9 cellular contexts compared by ENCODE assay signal in the genomic region with DNA sequence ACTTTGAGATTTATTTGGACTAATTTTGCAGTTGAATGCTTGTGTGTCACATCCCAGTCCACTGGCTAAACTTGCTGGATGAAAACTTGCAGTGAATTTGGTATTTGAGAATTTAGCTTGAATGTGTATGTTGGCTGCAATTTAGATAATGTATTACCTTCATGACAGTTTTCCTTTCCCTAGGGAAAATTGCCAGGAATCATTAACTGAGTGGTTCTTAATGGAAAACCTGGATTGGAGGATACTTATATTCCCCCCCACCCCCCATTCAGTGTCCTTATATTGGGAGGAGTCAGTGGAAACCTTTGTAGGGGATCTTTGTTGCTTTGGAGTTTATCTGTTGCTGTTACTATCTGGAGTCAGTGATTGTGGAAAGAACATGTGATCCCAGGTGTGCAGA.
DNase-seq lines count a peak whose midpoint lies in the region; ATAC-seq, FAIRE-seq and TF ChIP-seq lines count a peak whose summit lies in the region.
"Had no signal": no experiment of that assay in that cellular context is flagged by ENCODE, and none has a peak within 500 bp of the region (broad histone marks: within the 10 kb centered on the region; RNA-seq: fewer than 3 reads in every experiment).

No MANE protein-coding gene starts in this region.

- no peak overlapping the region for H3K27ac Mint-ChIP-seq in activated CD8-positive, alpha-beta T cell treated with anti-CD3 and anti-CD28 coated beads, Interleukin-2, amount 10 ng/mL, durations not matched to agents 7 days and 5 days

- no peaks in the 10 kb centered on the region for H3K9me1 ChIP-seq in keratinocyte (ENCODE audit: control insufficient read depth, extremely low read depth, insufficient read depth, low read length)

- H3K36me3 ChIP-seq in heart left ventricle (peaks cover 0 to 16% (median 0%) of the 10 kb centered on the region in 9 donors), keratinocyte (ENCODE audit: control insufficient read depth in 2 of 2, extremely low read depth in 1 of 2, insufficient read depth in 2 of 2, low read length in 2 of 2) (no peaks in the 10 kb centered on the region), suprapubic skin (no peaks in the 10 kb centered on the region), MM.1S (replicated peaks; ENCODE audit: insufficient read depth, low read length) (no peaks in the 10 kb centered on the region)

- H3K79me2 ChIP-seq in keratinocyte (ENCODE audit: control insufficient read depth, insufficient read depth, low read length) (no peaks in the 10 kb centered on the region), MM.1S (ENCODE audit: low read length) (no peaks in the 10 kb centered on the region)

- H3K27me3 Mint-ChIP-seq in activated CD8-positive, alpha-beta T cell treated with anti-CD3 and anti-CD28 coated beads, Interleukin-2, amount 10 ng/mL, durations not matched to agents 7 days and 5 days (ENCODE audit: low read depth): no peaks in the 10 kb centered on the region

- H2AFZ ChIP-seq in keratinocyte (ENCODE audit: control insufficient read depth, low read length) (peak overlapping the region; percentile 20), MM.1S (ENCODE audit: low read length) (no peak overlapping the region)

- no peak for TF ChIP-seq CTCF in heart left ventricle (IDR thresholded peaks at IDR 0.05)
- no peak for TF ChIP-seq CTCF in keratinocyte (optimal IDR thresholded peaks at IDR 0.05 in 1 of 3, IDR thresholded peaks at IDR 0.05 in 1 of 3, conservative IDR thresholded peaks at IDR 0.05 in 1 of 3; ENCODE audit: extremely low read depth in 1 of 3, insufficient read depth in 2 of 3, low read length in 3 of 3)
- TF ChIP-seq CTCF in suprapubic skin (IDR thresholded peaks at IDR 0.05): no peak
- TF ChIP-seq CTCF in MM.1S (IDR thresholded peaks at IDR 0.05; ENCODE audit: low read length): no peak

- H3K36me3 Mint-ChIP-seq in activated CD8-positive, alpha-beta T cell treated with anti-CD3 and anti-CD28 coated beads, Interleukin-2, amount 10 ng/mL, durations not matched to agents 7 days and 5 days (ENCODE audit: low read depth): peaks cover 23% of the 10 kb centered on the region

- H3K27ac ChIP-seq in heart left ventricle (peak overlapping the region in 8 of 12 donors; percentile 2 to 98 (median 95)), keratinocyte (ENCODE audit: control insufficient read depth, insufficient read depth, low read length) (no peak overlapping the region), suprapubic skin (peak overlapping the region; percentile 89), MM.1S (ENCODE audit: low read length) (no peak overlapping the region)

- no peak for TF ChIP-seq EP300 in suprapubic skin (IDR thresholded peaks at IDR 0.05)

- H3K9me2 ChIP-seq in MM.1S (replicated peaks; ENCODE audit: insufficient read depth, low read length): no peaks in the 10 kb centered on the region

- POLR2A ChIA-PET in activated CD8-positive, alpha-beta T cell treated with anti-CD3 and anti-CD28 coated beads, Interleukin-2, amount 10 ng/mL, durations not matched to agents 7 days and 5 days (lab: Charles Lee): no interaction called here

- ATAC-seq in heart left ventricle (no peak), left cardiac atrium (no peak)
- no peak for ATAC-seq in activated CD8-positive, alpha-beta T cell treated with anti-CD3 and anti-CD28 coated beads, Interleukin-2, amount 10 ng/mL, durations not matched to agents 7 days and 5 days

- TF ChIP-seq POLR2A in heart left ventricle (IDR thresholded peaks at IDR 0.05) (no peak), suprapubic skin (IDR thresholded peaks at IDR 0.05) (no peak)

- H3K9me3 Mint-ChIP-seq in activated CD8-positive, alpha-beta T cell treated with anti-CD3 and anti-CD28 coated beads, Interleukin-2, amount 10 ng/mL, durations not matched to agents 7 days and 5 days (ENCODE audit: insufficient read depth): peaks cover 5% of the 10 kb centered on the region

- H3K27me3 ChIP-seq in heart left ventricle (no peaks in the 10 kb centered on the region), keratinocyte (ENCODE audit: control insufficient read depth, extremely low read depth, insufficient read depth, low read length) (no peaks in the 10 kb centered on the region), suprapubic skin (no peaks in the 10 kb centered on the region), MM.1S (replicated peaks; ENCODE audit: insufficient read depth, low read length) (no peaks in the 10 kb centered on the region)

- peak overlapping the region; percentile 89 for H3K4me3 Mint-ChIP-seq in activated CD8-positive, alpha-beta T cell treated with anti-CD3 and anti-CD28 coated beads, Interleukin-2, amount 10 ng/mL, durations not matched to agents 7 days and 5 days

- H3K9ac ChIP-seq in keratinocyte (ENCODE audit: control insufficient read depth, extremely low read depth, insufficient read depth, low read length) (no peak overlapping the region), MM.1S (ENCODE audit: low read length) (no peak overlapping the region)

- peaks cover 53% of the 10 kb centered on the region for H3K4me1 Mint-ChIP-seq in activated CD8-positive, alpha-beta T cell treated with anti-CD3 and anti-CD28 coated beads, Interleukin-2, amount 10 ng/mL, durations not matched to agents 7 days and 5 days (ENCODE audit: low read depth)

- H4K20me1 ChIP-seq in keratinocyte (ENCODE audit: control insufficient read depth, extremely low read depth, insufficient read depth, low read length) (no peaks in the 10 kb centered on the region), MM.1S (ENCODE audit: insufficient read depth, low read length) (no peaks in the 10 kb centered on the region)

- H3K4me3 ChIP-seq in heart left ventricle (peak overlapping the region in 10 of 12 donors; percentile 69 to 99 (median 80)), keratinocyte (ENCODE audit: control insufficient read depth in 2 of 3, extremely low read depth in 1 of 3, insufficient read depth in 2 of 3, low read depth in 1 of 3, low read length in 3 of 3) (peak overlapping the region in 2 of 3 experiments; percentile 67 to 74), suprapubic skin (peak overlapping the region; percentile 88), MM.1S (ENCODE audit: low read length) (no peak overlapping the region)

- CTCF ChIA-PET in activated CD8-positive, alpha-beta T cell treated with anti-CD3 and anti-CD28 coated beads, Interleukin-2, amount 10 ng/mL, durations not matched to agents 7 days and 5 days (lab: Charles Lee): no interaction called here

- FAIRE-seq in keratinocyte (lab: Jason Lieb, UNC): no peak

- intact Hi-C loops in heart left ventricle (cut with DNase I): loop anchor here in 3 of 10 donors (5.0 to 10.0 kb wide), 3 partner anchors 48 to 71 kb away; a partner anchor contains a TSS
- intact Hi-C loops in left cardiac atrium (cut with DNase I): loop anchor here in 1 of 2 donors (5.0 kb wide), 1 partner anchor 66 kb away; a partner anchor contains a TSS

- H3K4me2 ChIP-seq in keratinocyte (ENCODE audit: control insufficient read depth, extremely low read depth, insufficient read depth, low read depth, low read length) (peak overlapping the region; percentile 82), MM.1S (ENCODE audit: low read depth, low read length) (no peak overlapping the region)

- H3K9me3 ChIP-seq in heart left ventricle (peaks cover 0 to 2% (median 0%) of the 10 kb centered on the region in 12 donors), keratinocyte (ENCODE audit: control insufficient read depth, low read depth, low read length) (no peaks in the 10 kb centered on the region), suprapubic skin (no peaks in the 10 kb centered on the region), MM.1S (replicated peaks; ENCODE audit: insufficient read depth, low read length) (no peaks in the 10 kb centered on the region)

- H3F3A ChIP-seq in MM.1S (ENCODE audit: insufficient read depth, low read length): no peaks in the 10 kb centered on the region

- DNase-seq in heart left ventricle (no peak), left cardiac atrium (no peak), keratinocyte (ENCODE audit: low read depth, low spot score) (no peak), suprapubic skin (ENCODE audit: low spot score in 2 of 2) (no peak), NCI-H345 treated with DMSO at 0.1 percent for 48 hours (lab: John Stamatoyannopoulos, UW; ENCODE audit: unreplicated experiment) (no peak), amniotic stem cell (lab: John Stamatoyannopoulos, UW) (no peak), MM.1S (no peak)
- no peak for DNase-seq in activated CD8-positive, alpha-beta T cell treated with anti-CD3 and anti-CD28 coated beads, Interleukin-2, amount 10 ng/mL, durations not matched to agents 7 days and 5 days
- DNase-seq: NCI-H1930 had no signal

- peaks cover 0 to 33% (median 18%) of the 10 kb centered on the region in 12 donors for H3K4me1 ChIP-seq in heart left ventricle
- peaks cover 6% of the 10 kb centered on the region for H3K4me1 ChIP-seq in keratinocyte (ENCODE audit: control insufficient read depth, extremely low read depth, insufficient read depth, low read length)
- H3K4me1 ChIP-seq in suprapubic skin: peaks cover 31% of the 10 kb centered on the region
- no peaks in the 10 kb centered on the region for H3K4me1 ChIP-seq in MM.1S (ENCODE audit: low read length)

- dilution Hi-C loops in keratinocyte (cut with MboI; ENCODE audit: extremely low pct_ligation_motif_present, low sequenced_read_pairs): no loop called here

Comparison
In these comparisons a context has a peak if more than half of its experiments do, and no peak if none do; other contexts are left out.
1. H3K27ac ChIP-seq: peak in heart left ventricle (8 of 12) and suprapubic skin (single experiment); none in keratinocyte (single experiment) and MM.1S (single experiment).